Comparison of ENCODE assay signal across 24 cellular contexts in genomic region chr12:5101686-5102085, GRCh38. TPM values are rescaled to one million over a fixed set of nuclear protein-coding genes. Genes with fewer than 3 reads are reported as not detected.
"Had no signal": no experiment of that assay in that cellular context is flagged by ENCODE, and none has a peak within 500 bp of the region (broad histone marks: within the 10 kb centered on the region; RNA-seq: fewer than 3 reads in every experiment).

No MANE protein-coding gene starts in this region.

- H3K9me3 ChIP-seq: colonic mucosa, mucosa of descending colon, neutrophil, prostate gland, right atrium auricular region, testis, tibial artery had no signal

- H3K27me3 ChIP-seq: colonic mucosa, right atrium auricular region, testis had no signal

- H3K36me3 ChIP-seq: colonic mucosa, neutrophil, prostate gland, right atrium auricular region, spleen, tibial artery had no signal

- DNase-seq: colonic mucosa; effector CD8-positive, alpha-beta T cell; endodermal cell; hypothalamus; immature natural killer cell; mucosa of descending colon; naive B cell; spleen; stimulated activated CD4-positive, alpha-beta T cell treated with anti-CD3 and anti-CD28 coated beads, Interleukin-4, amount 100 ng/mL, for 4 hours; stimulated activated naive CD8-positive, alpha-beta T cell treated with anti-CD3 and anti-CD28 coated beads, Interleukin-15, Interleukin-2, amounts not matched to agents 100 U/mL and 50 U/mL, for 24 hours; substantia nigra; testis; tibial artery had no signal

- H3K27ac ChIP-seq: colonic mucosa, epithelial cell of prostate, neutrophil, prostate gland, right atrium auricular region, spleen, testis, tibial artery had no signal

- H3K4me1 ChIP-seq: colonic mucosa, prostate gland, right atrium auricular region, spleen, testis had no signal

- H3K4me3 ChIP-seq: colonic mucosa, lung, mucosa of descending colon, prostate gland, right atrium auricular region, spleen, testis, tibial artery had no signal

RNA-seq across cellular contexts. Expression of gene KCNA5, which starts 58.0 kb away (rescaled TPM):
- total RNA-seq: endodermal cell; esophagus mucosa; fibroblast of villous mesenchyme; natural killer cell treated with Interleukin-12 subunit alpha and Interleukin-12 subunit beta and Interleukin-15 and Interleukin-18, amount 100 ng/mL, for 72 hours; neural crest cell; osteocyte had no signal
- polyA plus RNA-seq: keratinocyte had no signal
